ENCODE assay signal across 1 cellular context in the genomic region with DNA sequence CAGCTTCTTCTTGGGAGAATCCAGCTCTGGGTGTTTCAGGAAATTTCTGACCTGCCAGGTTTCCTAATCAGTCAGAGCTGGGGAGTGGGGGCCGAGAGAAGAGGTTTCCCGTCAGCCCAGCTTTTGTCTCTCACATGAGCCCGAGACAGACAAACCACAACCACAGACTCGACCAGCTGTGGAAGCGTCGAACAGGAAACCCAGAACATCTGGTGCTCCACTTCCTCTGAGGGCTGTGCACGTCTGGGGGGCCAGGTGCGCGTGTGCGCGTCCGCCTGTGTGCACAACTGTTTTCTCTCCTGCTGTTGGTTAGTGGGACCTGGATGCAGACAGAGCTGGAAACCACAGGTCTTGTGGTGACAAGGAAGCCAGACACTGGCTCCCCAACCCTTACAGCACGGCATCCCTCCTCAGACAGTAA.
TF ChIP-seq lines count a peak whose summit lies in the region.

No MANE protein-coding gene starts in this region.

TF ChIP-seq in GM12878, 131 proteins besides CTCF, POLR2A, EP300 and RAD21 (continued from another document and continues in another):
- TF ChIP-seq, protein P1, sequence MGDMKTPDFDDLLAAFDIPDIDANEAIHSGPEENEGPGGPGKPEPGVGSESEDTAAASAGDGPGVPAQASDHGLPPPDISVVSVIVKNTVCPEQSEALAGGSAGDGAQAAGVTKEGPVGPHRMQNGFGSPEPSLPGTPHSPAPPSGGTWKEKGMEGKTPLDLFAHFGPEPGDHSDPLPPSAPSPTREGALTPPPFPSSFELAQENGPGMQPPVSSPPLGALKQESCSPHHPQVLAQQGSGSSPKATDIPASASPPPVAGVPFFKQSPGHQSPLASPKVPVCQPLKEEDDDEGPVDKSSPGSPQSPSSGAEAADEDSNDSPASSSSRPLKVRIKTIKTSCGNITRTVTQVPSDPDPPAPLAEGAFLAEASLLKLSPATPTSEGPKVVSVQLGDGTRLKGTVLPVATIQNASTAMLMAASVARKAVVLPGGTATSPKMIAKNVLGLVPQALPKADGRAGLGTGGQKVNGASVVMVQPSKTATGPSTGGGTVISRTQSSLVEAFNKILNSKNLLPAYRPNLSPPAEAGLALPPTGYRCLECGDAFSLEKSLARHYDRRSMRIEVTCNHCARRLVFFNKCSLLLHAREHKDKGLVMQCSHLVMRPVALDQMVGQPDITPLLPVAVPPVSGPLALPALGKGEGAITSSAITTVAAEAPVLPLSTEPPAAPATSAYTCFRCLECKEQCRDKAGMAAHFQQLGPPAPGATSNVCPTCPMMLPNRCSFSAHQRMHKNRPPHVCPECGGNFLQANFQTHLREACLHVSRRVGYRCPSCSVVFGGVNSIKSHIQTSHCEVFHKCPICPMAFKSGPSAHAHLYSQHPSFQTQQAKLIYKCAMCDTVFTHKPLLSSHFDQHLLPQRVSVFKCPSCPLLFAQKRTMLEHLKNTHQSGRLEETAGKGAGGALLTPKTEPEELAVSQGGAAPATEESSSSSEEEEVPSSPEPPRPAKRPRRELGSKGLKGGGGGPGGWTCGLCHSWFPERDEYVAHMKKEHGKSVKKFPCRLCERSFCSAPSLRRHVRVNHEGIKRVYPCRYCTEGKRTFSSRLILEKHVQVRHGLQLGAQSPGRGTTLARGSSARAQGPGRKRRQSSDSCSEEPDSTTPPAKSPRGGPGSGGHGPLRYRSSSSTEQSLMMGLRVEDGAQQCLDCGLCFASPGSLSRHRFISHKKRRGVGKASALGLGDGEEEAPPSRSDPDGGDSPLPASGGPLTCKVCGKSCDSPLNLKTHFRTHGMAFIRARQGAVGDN (IDR thresholded peaks at IDR 0.05) = peak; percentile 58
- TF ChIP-seq CBX5 (IDR thresholded peaks at IDR 0.05; ENCODE audit: low read depth) (peak; percentile 92; the same call in 1 of the 2 replicates), SREBF1 (IDR thresholded peaks at IDR 0.05; ENCODE audit: low read length) (no peak), ZBED1 (IDR thresholded peaks at IDR 0.05; ENCODE audit: borderline replicate concordance) (peak; percentile 90; the same call in 1 of the 2 replicates), ETV6 (conservative IDR thresholded peaks at IDR 0.05 in 1 of 2, IDR thresholded peaks at IDR 0.05 in 1 of 2; ENCODE audit: borderline replicate concordance in 1 of 2, low read depth in 1 of 2) (peak in 1 of 2 experiments; percentile 97; a peak in 2 of 4 replicates), RB1 (IDR thresholded peaks at IDR 0.05; ENCODE audit: borderline replicate concordance) (no peak), EZH2 (IDR thresholded peaks at IDR 0.05; ENCODE audit: borderline replicate concordance, control insufficient read depth, low read depth, low read length) (peak; percentile 94; the same call in 1 of the 2 replicates), RAD51 (IDR thresholded peaks at IDR 0.05) (peak; percentile 31; the same call in 1 of the 2 replicates), JUND (IDR thresholded peaks at IDR 0.05; ENCODE audit: low read depth, low read length) (no peak), PAX5 (IDR thresholded peaks at IDR 0.05; ENCODE audit: borderline replicate concordance, low read depth, low read length) (peak; percentile 95), NRF1 (conservative IDR thresholded peaks at IDR 0.05; ENCODE audit: low read depth, low read length) (no peak), NBN (IDR thresholded peaks at IDR 0.05) (peak; percentile 75), KDM1A (IDR thresholded peaks at IDR 0.05; ENCODE audit: borderline replicate concordance) (no peak), TCF12 (IDR thresholded peaks at IDR 0.05; ENCODE audit: low read depth, low read length) (peak; percentile 100), YBX1 (IDR thresholded peaks at IDR 0.05) (no peak), FOXM1 (IDR thresholded peaks at IDR 0.05; ENCODE audit: low read depth, low read length) (peak; percentile 97), NR2F1 (conservative IDR thresholded peaks at IDR 0.05) (peak; percentile 57), RCOR1 (conservative IDR thresholded peaks at IDR 0.05; ENCODE audit: low read depth, low read length) (no peak), GATAD2B (conservative IDR thresholded peaks at IDR 0.05; ENCODE audit: low read depth) (peak; percentile 91), TCF3 (IDR thresholded peaks at IDR 0.05; ENCODE audit: borderline replicate concordance, insufficient read depth, low read depth, low read length) (peak; percentile 100), PAX8 (IDR thresholded peaks at IDR 0.05) (no peak), BCL11A (IDR thresholded peaks at IDR 0.05; ENCODE audit: low read depth, low read length) (peak; percentile 87; the same call in 1 of the 2 replicates), TARDBP (IDR thresholded peaks at IDR 0.05; ENCODE audit: borderline replicate concordance) (peak; percentile 85), ZNF622 (IDR thresholded peaks at IDR 0.05) (no peak), RFX5 (IDR thresholded peaks at IDR 0.05; ENCODE audit: low read depth, low read length) (no peak), IKZF1 (conservative IDR thresholded peaks at IDR 0.05) (peak; percentile 99), WRNIP1 (IDR thresholded peaks at IDR 0.05; ENCODE audit: borderline replicate concordance, low read depth, low read length) (no peak), SMAD5 (IDR thresholded peaks at IDR 0.05; ENCODE audit: low read depth) (no peak), TCF7 (IDR thresholded peaks at IDR 0.05; ENCODE audit: borderline replicate concordance) (no peak), ZNF274 (IDR thresholded peaks at IDR 0.05; ENCODE audit: insufficient read depth, insufficient read length) (no peak), MTA2 (IDR thresholded peaks at IDR 0.05; ENCODE audit: low read depth) (peak; percentile 84), MEF2A (IDR thresholded peaks at IDR 0.05; ENCODE audit: insufficient read depth, low read depth, low read length) (peak; percentile 52; the same call in 1 of the 2 replicates)
- TF ChIP-seq, protein P2, sequence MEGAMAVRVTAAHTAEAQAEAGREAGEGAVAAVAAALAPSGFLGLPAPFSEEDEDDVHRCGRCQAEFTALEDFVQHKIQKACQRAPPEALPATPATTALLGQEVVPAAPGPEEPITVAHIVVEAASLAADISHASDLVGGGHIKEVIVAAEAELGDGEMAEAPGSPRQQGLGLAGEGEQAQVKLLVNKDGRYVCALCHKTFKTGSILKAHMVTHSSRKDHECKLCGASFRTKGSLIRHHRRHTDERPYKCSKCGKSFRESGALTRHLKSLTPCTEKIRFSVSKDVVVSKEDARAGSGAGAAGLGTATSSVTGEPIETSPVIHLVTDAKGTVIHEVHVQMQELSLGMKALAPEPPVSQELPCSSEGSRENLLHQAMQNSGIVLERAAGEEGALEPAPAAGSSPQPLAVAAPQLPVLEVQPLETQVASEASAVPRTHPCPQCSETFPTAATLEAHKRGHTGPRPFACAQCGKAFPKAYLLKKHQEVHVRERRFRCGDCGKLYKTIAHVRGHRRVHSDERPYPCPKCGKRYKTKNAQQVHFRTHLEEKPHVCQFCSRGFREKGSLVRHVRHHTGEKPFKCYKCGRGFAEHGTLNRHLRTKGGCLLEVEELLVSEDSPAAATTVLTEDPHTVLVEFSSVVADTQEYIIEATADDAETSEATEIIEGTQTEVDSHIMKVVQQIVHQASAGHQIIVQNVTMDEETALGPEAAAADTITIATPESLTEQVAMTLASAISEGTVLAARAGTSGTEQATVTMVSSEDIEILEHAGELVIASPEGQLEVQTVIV (IDR thresholded peaks at IDR 0.05; ENCODE audit: borderline replicate concordance, partially characterized antibody) = no peak
- TF ChIP-seq, protein P3, sequence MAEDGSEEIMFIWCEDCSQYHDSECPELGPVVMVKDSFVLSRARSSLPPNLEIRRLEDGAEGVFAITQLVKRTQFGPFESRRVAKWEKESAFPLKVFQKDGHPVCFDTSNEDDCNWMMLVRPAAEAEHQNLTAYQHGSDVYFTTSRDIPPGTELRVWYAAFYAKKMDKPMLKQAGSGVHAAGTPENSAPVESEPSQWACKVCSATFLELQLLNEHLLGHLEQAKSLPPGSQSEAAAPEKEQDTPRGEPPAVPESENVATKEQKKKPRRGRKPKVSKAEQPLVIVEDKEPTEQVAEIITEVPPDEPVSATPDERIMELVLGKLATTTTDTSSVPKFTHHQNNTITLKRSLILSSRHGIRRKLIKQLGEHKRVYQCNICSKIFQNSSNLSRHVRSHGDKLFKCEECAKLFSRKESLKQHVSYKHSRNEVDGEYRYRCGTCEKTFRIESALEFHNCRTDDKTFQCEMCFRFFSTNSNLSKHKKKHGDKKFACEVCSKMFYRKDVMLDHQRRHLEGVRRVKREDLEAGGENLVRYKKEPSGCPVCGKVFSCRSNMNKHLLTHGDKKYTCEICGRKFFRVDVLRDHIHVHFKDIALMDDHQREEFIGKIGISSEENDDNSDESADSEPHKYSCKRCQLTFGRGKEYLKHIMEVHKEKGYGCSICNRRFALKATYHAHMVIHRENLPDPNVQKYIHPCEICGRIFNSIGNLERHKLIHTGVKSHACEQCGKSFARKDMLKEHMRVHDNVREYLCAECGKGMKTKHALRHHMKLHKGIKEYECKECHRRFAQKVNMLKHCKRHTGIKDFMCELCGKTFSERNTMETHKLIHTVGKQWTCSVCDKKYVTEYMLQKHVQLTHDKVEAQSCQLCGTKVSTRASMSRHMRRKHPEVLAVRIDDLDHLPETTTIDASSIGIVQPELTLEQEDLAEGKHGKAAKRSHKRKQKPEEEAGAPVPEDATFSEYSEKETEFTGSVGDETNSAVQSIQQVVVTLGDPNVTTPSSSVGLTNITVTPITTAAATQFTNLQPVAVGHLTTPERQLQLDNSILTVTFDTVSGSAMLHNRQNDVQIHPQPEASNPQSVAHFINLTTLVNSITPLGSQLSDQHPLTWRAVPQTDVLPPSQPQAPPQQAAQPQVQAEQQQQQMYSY (CRISPR knock-in tag; IDR thresholded peaks at IDR 0.05) = no peak
- TF ChIP-seq, protein P4, sequence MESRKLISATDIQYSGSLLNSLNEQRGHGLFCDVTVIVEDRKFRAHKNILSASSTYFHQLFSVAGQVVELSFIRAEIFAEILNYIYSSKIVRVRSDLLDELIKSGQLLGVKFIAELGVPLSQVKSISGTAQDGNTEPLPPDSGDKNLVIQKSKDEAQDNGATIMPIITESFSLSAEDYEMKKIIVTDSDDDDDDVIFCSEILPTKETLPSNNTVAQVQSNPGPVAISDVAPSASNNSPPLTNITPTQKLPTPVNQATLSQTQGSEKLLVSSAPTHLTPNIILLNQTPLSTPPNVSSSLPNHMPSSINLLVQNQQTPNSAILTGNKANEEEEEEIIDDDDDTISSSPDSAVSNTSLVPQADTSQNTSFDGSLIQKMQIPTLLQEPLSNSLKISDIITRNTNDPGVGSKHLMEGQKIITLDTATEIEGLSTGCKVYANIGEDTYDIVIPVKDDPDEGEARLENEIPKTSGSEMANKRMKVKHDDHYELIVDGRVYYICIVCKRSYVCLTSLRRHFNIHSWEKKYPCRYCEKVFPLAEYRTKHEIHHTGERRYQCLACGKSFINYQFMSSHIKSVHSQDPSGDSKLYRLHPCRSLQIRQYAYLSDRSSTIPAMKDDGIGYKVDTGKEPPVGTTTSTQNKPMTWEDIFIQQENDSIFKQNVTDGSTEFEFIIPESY (IDR thresholded peaks at IDR 0.05) = peak; percentile 13; the same call in 1 of the 2 replicates
- TF ChIP-seq, protein P5, sequence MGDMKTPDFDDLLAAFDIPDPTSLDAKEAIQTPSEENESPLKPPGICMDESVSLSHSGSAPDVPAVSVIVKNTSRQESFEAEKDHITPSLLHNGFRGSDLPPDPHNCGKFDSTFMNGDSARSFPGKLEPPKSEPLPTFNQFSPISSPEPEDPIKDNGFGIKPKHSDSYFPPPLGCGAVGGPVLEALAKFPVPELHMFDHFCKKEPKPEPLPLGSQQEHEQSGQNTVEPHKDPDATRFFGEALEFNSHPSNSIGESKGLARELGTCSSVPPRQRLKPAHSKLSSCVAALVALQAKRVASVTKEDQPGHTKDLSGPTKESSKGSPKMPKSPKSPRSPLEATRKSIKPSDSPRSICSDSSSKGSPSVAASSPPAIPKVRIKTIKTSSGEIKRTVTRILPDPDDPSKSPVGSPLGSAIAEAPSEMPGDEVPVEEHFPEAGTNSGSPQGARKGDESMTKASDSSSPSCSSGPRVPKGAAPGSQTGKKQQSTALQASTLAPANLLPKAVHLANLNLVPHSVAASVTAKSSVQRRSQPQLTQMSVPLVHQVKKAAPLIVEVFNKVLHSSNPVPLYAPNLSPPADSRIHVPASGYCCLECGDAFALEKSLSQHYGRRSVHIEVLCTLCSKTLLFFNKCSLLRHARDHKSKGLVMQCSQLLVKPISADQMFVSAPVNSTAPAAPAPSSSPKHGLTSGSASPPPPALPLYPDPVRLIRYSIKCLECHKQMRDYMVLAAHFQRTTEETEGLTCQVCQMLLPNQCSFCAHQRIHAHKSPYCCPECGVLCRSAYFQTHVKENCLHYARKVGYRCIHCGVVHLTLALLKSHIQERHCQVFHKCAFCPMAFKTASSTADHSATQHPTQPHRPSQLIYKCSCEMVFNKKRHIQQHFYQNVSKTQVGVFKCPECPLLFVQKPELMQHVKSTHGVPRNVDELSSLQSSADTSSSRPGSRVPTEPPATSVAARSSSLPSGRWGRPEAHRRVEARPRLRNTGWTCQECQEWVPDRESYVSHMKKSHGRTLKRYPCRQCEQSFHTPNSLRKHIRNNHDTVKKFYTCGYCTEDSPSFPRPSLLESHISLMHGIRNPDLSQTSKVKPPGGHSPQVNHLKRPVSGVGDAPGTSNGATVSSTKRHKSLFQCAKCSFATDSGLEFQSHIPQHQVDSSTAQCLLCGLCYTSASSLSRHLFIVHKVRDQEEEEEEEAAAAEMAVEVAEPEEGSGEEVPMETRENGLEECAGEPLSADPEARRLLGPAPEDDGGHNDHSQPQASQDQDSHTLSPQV (IDR thresholded peaks at IDR 0.05) = no peak
- TF ChIP-seq, protein P6, sequence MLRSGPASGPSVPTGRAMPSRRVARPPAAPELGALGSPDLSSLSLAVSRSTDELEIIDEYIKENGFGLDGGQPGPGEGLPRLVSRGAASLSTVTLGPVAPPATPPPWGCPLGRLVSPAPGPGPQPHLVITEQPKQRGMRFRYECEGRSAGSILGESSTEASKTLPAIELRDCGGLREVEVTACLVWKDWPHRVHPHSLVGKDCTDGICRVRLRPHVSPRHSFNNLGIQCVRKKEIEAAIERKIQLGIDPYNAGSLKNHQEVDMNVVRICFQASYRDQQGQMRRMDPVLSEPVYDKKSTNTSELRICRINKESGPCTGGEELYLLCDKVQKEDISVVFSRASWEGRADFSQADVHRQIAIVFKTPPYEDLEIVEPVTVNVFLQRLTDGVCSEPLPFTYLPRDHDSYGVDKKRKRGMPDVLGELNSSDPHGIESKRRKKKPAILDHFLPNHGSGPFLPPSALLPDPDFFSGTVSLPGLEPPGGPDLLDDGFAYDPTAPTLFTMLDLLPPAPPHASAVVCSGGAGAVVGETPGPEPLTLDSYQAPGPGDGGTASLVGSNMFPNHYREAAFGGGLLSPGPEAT (IDR thresholded peaks at IDR 0.05; ENCODE audit: low read depth) = peak; percentile 84
- TF ChIP-seq, protein P7, sequence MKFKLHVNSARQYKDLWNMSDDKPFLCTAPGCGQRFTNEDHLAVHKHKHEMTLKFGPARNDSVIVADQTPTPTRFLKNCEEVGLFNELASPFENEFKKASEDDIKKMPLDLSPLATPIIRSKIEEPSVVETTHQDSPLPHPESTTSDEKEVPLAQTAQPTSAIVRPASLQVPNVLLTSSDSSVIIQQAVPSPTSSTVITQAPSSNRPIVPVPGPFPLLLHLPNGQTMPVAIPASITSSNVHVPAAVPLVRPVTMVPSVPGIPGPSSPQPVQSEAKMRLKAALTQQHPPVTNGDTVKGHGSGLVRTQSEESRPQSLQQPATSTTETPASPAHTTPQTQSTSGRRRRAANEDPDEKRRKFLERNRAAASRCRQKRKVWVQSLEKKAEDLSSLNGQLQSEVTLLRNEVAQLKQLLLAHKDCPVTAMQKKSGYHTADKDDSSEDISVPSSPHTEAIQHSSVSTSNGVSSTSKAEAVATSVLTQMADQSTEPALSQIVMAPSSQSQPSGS (IDR thresholded peaks at IDR 0.05; ENCODE audit: low read length) = peak; percentile 84
